ENCODE assay signal across 8 cellular contexts in genomic region chr12:49108958-49109404, GRCh38. TPM values are rescaled to one million over a fixed set of nuclear protein-coding genes. Genes with fewer than 3 reads are reported as not detected.
DNase-seq lines count a peak whose midpoint lies in the region; ATAC-seq and TF ChIP-seq lines count a peak whose summit lies in the region.

No MANE protein-coding gene starts in this region.

- H3K27ac Mint-ChIP-seq in central memory CD8-positive, alpha-beta T cell (ENCODE audit: low read depth): peak overlapping the region; percentile 99
- H3K27ac Mint-ChIP-seq in memory B cell: peak overlapping the region; percentile 93

- H3K27me3 Mint-ChIP-seq in central memory CD8-positive, alpha-beta T cell: no peaks in the 10 kb centered on the region
- no peaks in the 10 kb centered on the region for H3K27me3 Mint-ChIP-seq in memory B cell

- H3K36me3 ChIP-seq in MG63: no peaks in the 10 kb centered on the region; the same call in 1 of the 2 replicates

- peak overlapping the region; percentile 99 for H3K4me3 Mint-ChIP-seq in central memory CD8-positive, alpha-beta T cell
- H3K4me3 Mint-ChIP-seq in memory B cell: peak overlapping the region; percentile 94

- TF ChIP-seq CTCF in AG09309 (IDR thresholded peaks at IDR 0.05; ENCODE audit: control insufficient read depth, insufficient read depth, low read depth, low read length, missing control alignments): no peak

- DNase-seq in AG09309 (ENCODE audit: low read depth): no peak
- no peak for DNase-seq in MG63
- DNase-seq in central memory CD8-positive, alpha-beta T cell (ENCODE audit: low spot score in 2 of 2): no peak
- DNase-seq in memory B cell (ENCODE audit: low spot score in 2 of 2): no peak
- DNase-seq in ureter (ENCODE audit: low spot score): peak; percentile 59
- DNase-seq in DMS153 (lab: John Stamatoyannopoulos, UW): no peak
- DNase-seq in NCI-H2107 (lab: John Stamatoyannopoulos, UW): no peak

- H3K27me3 ChIP-seq in MG63: no peaks in the 10 kb centered on the region

- H3K4me3 ChIP-seq in AG09309 (ENCODE audit: control insufficient read depth, low read depth, low read length): peak overlapping the region; percentile 88
- peak overlapping the region; percentile 88; the same call in 1 of the 2 replicates for H3K4me3 ChIP-seq in MG63

- no peaks in the 10 kb centered on the region for H3K9me3 Mint-ChIP-seq in central memory CD8-positive, alpha-beta T cell
- H3K9me3 Mint-ChIP-seq in memory B cell: no peaks in the 10 kb centered on the region

- H3K4me1 Mint-ChIP-seq in central memory CD8-positive, alpha-beta T cell: peaks cover 50% of the 10 kb centered on the region
- H3K4me1 Mint-ChIP-seq in memory B cell: peaks cover 33% of the 10 kb centered on the region

- no peak for ATAC-seq in central memory CD8-positive, alpha-beta T cell (replicated peaks; ENCODE audit: extremely low read depth, poor library complexity, severe bottlenecking)
- ATAC-seq in memory B cell (ENCODE audit: low read depth) (no peak), HG03175 (IDR thresholded peaks at IDR 0.05; ENCODE audit: unreplicated experiment) (no peak)

- no peaks in the 10 kb centered on the region for H3K9me3 ChIP-seq in MG63

- H3K36me3 Mint-ChIP-seq in central memory CD8-positive, alpha-beta T cell (ENCODE audit: insufficient read depth): peaks cover 18% of the 10 kb centered on the region
- peaks cover 6% of the 10 kb centered on the region for H3K36me3 Mint-ChIP-seq in memory B cell

RNA-seq across cellular contexts. Expression of gene LMBR1L, which starts 1.7 kb away (rescaled TPM):
- 20.5 and 28.4 TPM in 2 replicates for total RNA-seq in MG63 (2014; rRNA removed; shearing (Covaris generic); ENCODE audit: low replicate concordance)
- total RNA-seq in ureter: 85.7 TPM

RNA-seq across cellular contexts. Expression of gene DHH, which starts 14.4 kb away (rescaled TPM):
- total RNA-seq in MG63 (2014; rRNA removed; shearing (Covaris generic); ENCODE audit: low replicate concordance): not detected in 2 replicates
- total RNA-seq in ureter: 0.70 TPM

RNA-seq across cellular contexts. Expression of gene TUBA1B, which starts 22.2 kb away (rescaled TPM):
- 2,940 and 4,183 TPM in 2 replicates for total RNA-seq in MG63 (2014; rRNA removed; shearing (Covaris generic); ENCODE audit: low replicate concordance)
- 496 TPM for total RNA-seq in ureter

RNA-seq across cellular contexts. Expression of gene RHEBL1, which starts 39.2 kb away (rescaled TPM):
- total RNA-seq in MG63 (2014; rRNA removed; shearing (Covaris generic); ENCODE audit: low replicate concordance): 0.16 TPM in 1 of 2 replicates, not detected in the other
- not detected for total RNA-seq in ureter

RNA-seq across cellular contexts. Expression of gene KMT2D, which starts 48.4 kb away (rescaled TPM):
- 8.6 and 11.7 TPM in 2 replicates for total RNA-seq in MG63 (2014; rRNA removed; shearing (Covaris generic); ENCODE audit: low replicate concordance)
- 115 TPM for total RNA-seq in ureter
